In the genomic region with DNA sequence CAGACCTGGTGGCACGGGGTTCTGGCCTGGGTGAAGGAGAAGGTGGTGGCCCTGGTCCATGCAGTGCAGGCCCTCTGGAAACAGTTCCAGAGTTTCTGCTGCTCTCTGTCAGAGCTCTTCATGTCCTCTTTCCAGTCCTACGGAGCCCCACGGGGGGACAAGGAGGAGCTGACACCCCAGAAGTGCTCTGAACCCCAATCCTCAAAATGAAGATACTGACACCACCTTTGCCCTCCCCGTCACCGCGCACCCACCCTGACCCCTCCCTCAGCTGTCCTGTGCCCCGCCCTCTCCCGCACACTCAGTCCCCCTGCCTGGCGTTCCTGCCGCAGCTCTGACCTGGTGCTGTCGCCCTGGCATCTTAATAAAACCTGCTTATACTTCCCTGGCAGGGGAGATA, we compare ENCODE assay signal across 9 cellular contexts. TPM values are rescaled to one million over a fixed set of nuclear protein-coding genes. Genes with fewer than 3 reads are reported as not detected.
DNase-seq lines count a peak whose midpoint lies in the region; ATAC-seq, FAIRE-seq and TF ChIP-seq lines count a peak whose summit lies in the region.
"Not testable (repeated sequence)": the region's sequence is repeated elsewhere in the genome, so short reads cannot be mapped to it uniquely, and the experiment has no call there.
"Had no signal": no experiment of that assay in that cellular context is flagged by ENCODE, and none has a peak within 500 bp of the region (broad histone marks: within the 10 kb centered on the region; RNA-seq: fewer than 3 reads in every experiment).

No MANE protein-coding gene starts in this region.

- H2AFZ ChIP-seq in DND-41 (ENCODE audit: low read depth, low read length); HepG2 (ENCODE audit: low read length): not testable (repeated sequence)

- H3K27ac Mint-ChIP-seq in activated CD4-positive, alpha-beta T cell treated with anti-CD3 and anti-CD28 coated beads, Interleukin-2, amount 10 ng/mL, durations not matched to agents 7 days and 5 days: peak overlapping the region; percentile 94
- H3K27ac Mint-ChIP-seq in activated T-helper 17 cell treated with anti-CD3 and anti-CD28 coated beads, Interleukin-2, amount 50 U/mL, for 72 hours: peak overlapping the region; percentile 84
- peak overlapping the region; percentile 76 for H3K27ac Mint-ChIP-seq in activated naive CD8-positive, alpha-beta T cell treated with anti-CD3 and anti-CD28 coated beads, Interleukin-2, amount 50 U/mL, for 24 hours
- peak overlapping the region; percentile 84 for H3K27ac Mint-ChIP-seq in stimulated activated naive CD8-positive, alpha-beta T cell treated with anti-CD3 and anti-CD28 coated beads, Interleukin-15, Interleukin-2, amounts not matched to agents 100 ng/mL and 50 ng/mL, for 24 hours

- peak overlapping the region; percentile 100 for H3K4me3 Mint-ChIP-seq in activated CD4-positive, alpha-beta T cell treated with anti-CD3 and anti-CD28 coated beads, Interleukin-2, amount 10 ng/mL, durations not matched to agents 7 days and 5 days
- peak overlapping the region; percentile 100 for H3K4me3 Mint-ChIP-seq in activated T-helper 17 cell treated with anti-CD3 and anti-CD28 coated beads, Interleukin-2, amount 50 U/mL, for 72 hours
- H3K4me3 Mint-ChIP-seq in activated naive CD8-positive, alpha-beta T cell treated with anti-CD3 and anti-CD28 coated beads, Interleukin-2, amount 50 U/mL, for 24 hours: peak overlapping the region; percentile 25
- H3K4me3 Mint-ChIP-seq in stimulated activated naive CD8-positive, alpha-beta T cell treated with anti-CD3 and anti-CD28 coated beads, Interleukin-15, Interleukin-2, amounts not matched to agents 100 ng/mL and 50 ng/mL, for 24 hours: peak overlapping the region; percentile 27

- TF ChIP-seq EP300 in HepG2 (IDR thresholded peaks at IDR 0.05; ENCODE audit: low read depth in 2 of 2, low read length in 2 of 2); HepG2 (CRISPR knock-in tag; IDR thresholded peaks at IDR 0.05; ENCODE audit: borderline replicate concordance): not testable (repeated sequence)

- H3K9ac ChIP-seq in DND-41 (ENCODE audit: low read depth, low read length): peak overlapping the region; percentile 66; the same call in 1 of the 2 replicates
- not testable (repeated sequence) for H3K9ac ChIP-seq in HepG2 (ENCODE audit: insufficient read depth, low read depth, low read length)

- not testable (repeated sequence) for TF ChIP-seq CTCF in DND-41 (IDR thresholded peaks at IDR 0.05; ENCODE audit: borderline replicate concordance, extremely low read depth, low read length, poor library complexity, severe bottlenecking); HepG2 (CRISPR knock-in tag; IDR thresholded peaks at IDR 0.05)

- not testable (repeated sequence) for FAIRE-seq in HepG2 (lab: Jason Lieb, UNC)

- not testable (repeated sequence) for H3K27me3 ChIP-seq in DND-41 (ENCODE audit: insufficient read depth, low read length, poor library complexity)
- H3K27me3 ChIP-seq in HepG2 (ENCODE audit: control insufficient read depth in 1 of 2, insufficient read depth in 2 of 2, low read length in 2 of 2): peaks cover 2 to 10% of the 10 kb centered on the region in 2 experiments; a peak in 4 of 5 replicates

- H3K36me3 ChIP-seq in DND-41 (ENCODE audit: insufficient read depth, low read length) (peaks cover 42% of the 10 kb centered on the region), HepG2 (replicated peaks in 1 of 2; ENCODE audit: control insufficient read depth in 1 of 2, insufficient read depth in 2 of 2, low read length in 2 of 2) (peaks cover 9 to 16% of the 10 kb centered on the region in 2 experiments; a peak in 2 of 5 replicates)

- CTCF ChIA-PET in activated CD4-positive, alpha-beta T cell treated with anti-CD3 and anti-CD28 coated beads, Interleukin-2, amount 10 ng/mL, durations not matched to agents 7 days and 5 days (lab: Charles Lee): interaction anchor here (0.7 to 5.0 kb wide), 3 partner anchors 10 to 82 kb away, joined by 3 to 22 read pairs (median 3); no protein-coding TSS in a partner anchor
- CTCF ChIA-PET in HepG2 (lab: Yijun Ruan, JAX; ENCODE audit: low intra/inter-chr PET ratio, low total read pairs): not testable (repeated sequence)

- not testable (repeated sequence) for H3K4me3 ChIP-seq in DND-41 (ENCODE audit: low read depth in 1 of 2, low read length in 2 of 2); HepG2 (replicated peaks in 1 of 3; ENCODE audit: insufficient read depth in 1 of 3, low read depth in 2 of 3, low read length in 3 of 3)

- peaks cover 54% of the 10 kb centered on the region for H3K36me3 Mint-ChIP-seq in activated CD4-positive, alpha-beta T cell treated with anti-CD3 and anti-CD28 coated beads, Interleukin-2, amount 10 ng/mL, durations not matched to agents 7 days and 5 days (ENCODE audit: low read depth)
- peaks cover 83% of the 10 kb centered on the region for H3K36me3 Mint-ChIP-seq in activated T-helper 17 cell treated with anti-CD3 and anti-CD28 coated beads, Interleukin-2, amount 50 U/mL, for 72 hours (ENCODE audit: low read depth)
- H3K36me3 Mint-ChIP-seq in activated naive CD8-positive, alpha-beta T cell treated with anti-CD3 and anti-CD28 coated beads, Interleukin-2, amount 50 U/mL, for 24 hours (ENCODE audit: low read depth): peaks cover 43% of the 10 kb centered on the region
- H3K36me3 Mint-ChIP-seq in stimulated activated naive CD8-positive, alpha-beta T cell treated with anti-CD3 and anti-CD28 coated beads, Interleukin-15, Interleukin-2, amounts not matched to agents 100 ng/mL and 50 ng/mL, for 24 hours (ENCODE audit: low read depth): peaks cover 36% of the 10 kb centered on the region

- not testable (repeated sequence) for H3K9me3 Mint-ChIP-seq in activated CD4-positive, alpha-beta T cell treated with anti-CD3 and anti-CD28 coated beads, Interleukin-2, amount 10 ng/mL, durations not matched to agents 7 days and 5 days; activated T-helper 17 cell treated with anti-CD3 and anti-CD28 coated beads, Interleukin-2, amount 50 U/mL, for 72 hours; activated naive CD8-positive, alpha-beta T cell treated with anti-CD3 and anti-CD28 coated beads, Interleukin-2, amount 50 U/mL, for 24 hours; stimulated activated naive CD8-positive, alpha-beta T cell treated with anti-CD3 and anti-CD28 coated beads, Interleukin-15, Interleukin-2, amounts not matched to agents 100 ng/mL and 50 ng/mL, for 24 hours

- H3K27ac ChIP-seq in DND-41 (ENCODE audit: low read length): peak overlapping the region; percentile 68
- not testable (repeated sequence) for H3K27ac ChIP-seq in HepG2 (ENCODE audit: extremely low read length, insufficient read depth, low read length)

- not testable (repeated sequence) for TF ChIP-seq POLR2A in HepG2 (IDR thresholded peaks at IDR 0.05; ENCODE audit: insufficient read depth in 1 of 2, low read depth in 2 of 2, low read length in 2 of 2)

- peaks cover 65% of the 10 kb centered on the region for H3K4me1 Mint-ChIP-seq in activated CD4-positive, alpha-beta T cell treated with anti-CD3 and anti-CD28 coated beads, Interleukin-2, amount 10 ng/mL, durations not matched to agents 7 days and 5 days
- H3K4me1 Mint-ChIP-seq in activated T-helper 17 cell treated with anti-CD3 and anti-CD28 coated beads, Interleukin-2, amount 50 U/mL, for 72 hours: peaks cover 38% of the 10 kb centered on the region
- peaks cover 65% of the 10 kb centered on the region for H3K4me1 Mint-ChIP-seq in activated naive CD8-positive, alpha-beta T cell treated with anti-CD3 and anti-CD28 coated beads, Interleukin-2, amount 50 U/mL, for 24 hours
- H3K4me1 Mint-ChIP-seq in stimulated activated naive CD8-positive, alpha-beta T cell treated with anti-CD3 and anti-CD28 coated beads, Interleukin-15, Interleukin-2, amounts not matched to agents 100 ng/mL and 50 ng/mL, for 24 hours (ENCODE audit: low read depth): peaks cover 67% of the 10 kb centered on the region

- DNase-seq in DND-41; activated CD4-positive, alpha-beta T cell treated with anti-CD3 and anti-CD28 coated beads, Interleukin-2, amount 10 ng/mL, durations not matched to agents 7 days and 5 days; activated naive CD8-positive, alpha-beta T cell treated with anti-CD3 and anti-CD28 coated beads, Interleukin-2, amount 50 U/mL, for 24 hours; HepG2 (ENCODE audit: low spot score): not testable (repeated sequence)

- ATAC-seq in DND-41 (ENCODE audit: insufficient read depth, low read depth); activated T-helper 17 cell treated with anti-CD3 and anti-CD28 coated beads, Interleukin-2, amount 50 U/mL, for 72 hours (replicated peaks); activated naive CD8-positive, alpha-beta T cell treated with anti-CD3 and anti-CD28 coated beads, Interleukin-2, amount 50 U/mL, for 24 hours; HepG2: not testable (repeated sequence)

- in situ Hi-C loops in HepG2 (cut with HindIII; ENCODE audit: extremely low pct_ligation_motif_present, low pct_unique_long_range_greater_than_20kb): not testable (repeated sequence)

- not testable (repeated sequence) for H3K9me3 ChIP-seq in DND-41 (ENCODE audit: insufficient read depth, low read length, severe bottlenecking); HepG2 (ENCODE audit: low read length)

- peaks cover 93% of the 10 kb centered on the region for H3K4me1 ChIP-seq in DND-41 (ENCODE audit: insufficient read depth, low read length)
- peaks cover 30% of the 10 kb centered on the region for H3K4me1 ChIP-seq in HepG2 (ENCODE audit: insufficient read depth, low read length)

- BruUV-seq in HepG2 (replicated peaks; lab: Mats Ljungman, UMichigan): not testable (repeated sequence)

- not testable (repeated sequence) for H4K20me1 ChIP-seq in DND-41 (ENCODE audit: insufficient read depth, low read length); HepG2 (ENCODE audit: insufficient read depth, low read length)

- peaks cover 50% of the 10 kb centered on the region for H3K79me2 ChIP-seq in DND-41 (ENCODE audit: insufficient read depth, low read length)
- peaks cover 17% of the 10 kb centered on the region for H3K79me2 ChIP-seq in HepG2 (ENCODE audit: insufficient read depth, low read length)

- WGBS in HepG2 (ENCODE audit: low lambda C conversion rate): 89% methylated on average over 10 of the region's 11 CpGs

- not testable (repeated sequence) for H3K27me3 Mint-ChIP-seq in activated CD4-positive, alpha-beta T cell treated with anti-CD3 and anti-CD28 coated beads, Interleukin-2, amount 10 ng/mL, durations not matched to agents 7 days and 5 days; activated T-helper 17 cell treated with anti-CD3 and anti-CD28 coated beads, Interleukin-2, amount 50 U/mL, for 72 hours; activated naive CD8-positive, alpha-beta T cell treated with anti-CD3 and anti-CD28 coated beads, Interleukin-2, amount 50 U/mL, for 24 hours; stimulated activated naive CD8-positive, alpha-beta T cell treated with anti-CD3 and anti-CD28 coated beads, Interleukin-15, Interleukin-2, amounts not matched to agents 100 ng/mL and 50 ng/mL, for 24 hours

- POLR2A ChIA-PET in activated CD4-positive, alpha-beta T cell treated with anti-CD3 and anti-CD28 coated beads, Interleukin-2, amount 10 ng/mL, durations not matched to agents 7 days and 5 days (lab: Charles Lee): not testable (repeated sequence)
- POLR2A ChIA-PET in HepG2 (lab: Yijun Ruan, JAX): interaction anchor here (2.7 to 4.4 kb wide), 2 partner anchors 9 to 18 kb away, joined by 11 to 30 read pairs; no protein-coding TSS in a partner anchor

- not testable (repeated sequence) for H3K4me2 ChIP-seq in DND-41 (ENCODE audit: insufficient read depth, low read length); HepG2 (ENCODE audit: low read depth, low read length)

- not testable (repeated sequence) for TF ChIP-seq RAD21 in HepG2 (CRISPR knock-in tag; IDR thresholded peaks at IDR 0.05)

- intact Hi-C loops in HepG2 (cut with micrococcal nuclease; ENCODE audit: unreplicated experiment): not testable (repeated sequence)

RNA-seq across cellular contexts. Expression of gene IL32, which starts 3.7 kb away (rescaled TPM):
- 1,000 to 10,000 TPM; 2,973 to 3,212 TPM for total RNA-seq in activated CD4-positive, alpha-beta T cell treated with anti-CD3 and anti-CD28 coated beads, Interleukin-2, amount 10 ng/mL, durations not matched to agents 7 days and 5 days
- total RNA-seq in activated T-helper 17 cell treated with anti-CD3 and anti-CD28 coated beads, Interleukin-2, amount 50 U/mL, for 72 hours: 1,000 to 10,000 TPM; 3,603 to 3,666 TPM
- 115 and 127 TPM in 2 replicates for total RNA-seq in HepG2 (2016; rRNA removed; fragmentation: Illumina TruSeq; extraction: Trizol)
- total RNA-seq in HepG2 (2016; cell fraction: cytosol; rRNA removed; fragmentation: Illumina TruSeq; extraction: Trizol; ENCODE audit: low read depth): 34.9 and 36.3 TPM in 2 replicates
- 122 and 128 TPM in 2 replicates for total RNA-seq in HepG2 (2016; cell fraction: insoluble cytoplasmic fraction; rRNA removed; fragmentation: Illumina TruSeq; extraction: Trizol)
- total RNA-seq in HepG2 (2016; cell fraction: membrane; rRNA removed; fragmentation: Illumina TruSeq; extraction: Trizol): 38.8 and 44.9 TPM in 2 replicates
- total RNA-seq in HepG2 (2016; cell fraction: nucleus; rRNA removed; fragmentation: Illumina TruSeq; extraction: Trizol): 61.4 and 65.7 TPM in 2 replicates
- polyA plus RNA-seq in HepG2 (2011; rRNA removed): 165 and 258 TPM in 2 replicates
- 234 and 307 TPM in 2 replicates for polyA plus RNA-seq in HepG2 (2011; cell fraction: cytosol; rRNA removed)
- 204 and 358 TPM in 2 replicates for polyA plus RNA-seq in HepG2 (2011; cell fraction: nucleus; rRNA removed)
- polyA plus RNA-seq in HepG2 (2012): 293 and 476 TPM in 2 replicates
- 97.2 and 118 TPM in 2 replicates for polyA plus RNA-seq in HepG2 (2016; cell fraction: cytosol; fragmentation: Illumina TruSeq; extraction: Trizol; ENCODE audit: low read depth)
- 284 and 327 TPM in 2 replicates for polyA plus RNA-seq in HepG2 (2016; cell fraction: insoluble cytoplasmic fraction; fragmentation: Illumina TruSeq; extraction: Trizol; ENCODE audit: low read depth)
- polyA plus RNA-seq in HepG2 (2016; cell fraction: membrane; fragmentation: Illumina TruSeq; extraction: Trizol; ENCODE audit: low read depth): 84.7 and 107 TPM in 2 replicates
- polyA plus RNA-seq in HepG2 (2016; cell fraction: nucleus; fragmentation: Illumina TruSeq; extraction: Trizol; ENCODE audit: insufficient read depth, low read depth): 211 and 224 TPM in 2 replicates
- polyA minus RNA-seq in HepG2 (2011; rRNA and poly(A)+ RNA removed; ENCODE audit: low replicate concordance): 6.3 and 96.8 TPM in 2 replicates
- 73.6 and 109 TPM in 2 replicates for polyA minus RNA-seq in HepG2 (2011; cell fraction: cytosol; rRNA and poly(A)+ RNA removed)
- 73.1 and 123 TPM in 2 replicates for polyA minus RNA-seq in HepG2 (2011; cell fraction: nucleus; rRNA and poly(A)+ RNA removed)

RNA-seq across cellular contexts. Expression of gene MMP25, which starts 22.8 kb away (rescaled TPM):
- total RNA-seq in activated CD4-positive, alpha-beta T cell treated with anti-CD3 and anti-CD28 coated beads, Interleukin-2, amount 10 ng/mL, durations not matched to agents 7 days and 5 days: 10 to 100 TPM; 18.1 to 19.8 TPM
- 1 to 10 TPM; 5.9 to 7.1 TPM for total RNA-seq in activated T-helper 17 cell treated with anti-CD3 and anti-CD28 coated beads, Interleukin-2, amount 50 U/mL, for 72 hours
- 0.04 TPM in 1 of 2 replicates, not detected in the other for total RNA-seq in HepG2 (2016; rRNA removed; fragmentation: Illumina TruSeq; extraction: Trizol)
- 0.18 TPM in 1 of 2 replicates, not detected in the other for total RNA-seq in HepG2 (2016; cell fraction: cytosol; rRNA removed; fragmentation: Illumina TruSeq; extraction: Trizol; ENCODE audit: low read depth)
- 0.02 TPM in 1 of 2 replicates, not detected in the other for total RNA-seq in HepG2 (2016; cell fraction: insoluble cytoplasmic fraction; rRNA removed; fragmentation: Illumina TruSeq; extraction: Trizol)
- 0.15 and 0.17 TPM in 2 replicates for total RNA-seq in HepG2 (2016; cell fraction: membrane; rRNA removed; fragmentation: Illumina TruSeq; extraction: Trizol)
- not detected in 2 replicates for total RNA-seq in HepG2 (2016; cell fraction: nucleus; rRNA removed; fragmentation: Illumina TruSeq; extraction: Trizol)
- polyA plus RNA-seq in HepG2 (2011; rRNA removed): 0.07 and 0.08 TPM in 2 replicates
- 0.04 TPM in 1 of 2 replicates, not detected in the other for polyA plus RNA-seq in HepG2 (2011; cell fraction: cytosol; rRNA removed)
- 0.14 and 0.21 TPM in 2 replicates for polyA plus RNA-seq in HepG2 (2011; cell fraction: nucleus; rRNA removed)
- polyA plus RNA-seq in HepG2 (2012): 0.09 and 0.27 TPM in 2 replicates
- not detected in 2 replicates for polyA plus RNA-seq in HepG2 (2016; cell fraction: cytosol; fragmentation: Illumina TruSeq; extraction: Trizol; ENCODE audit: low read depth)
- polyA plus RNA-seq in HepG2 (2016; cell fraction: insoluble cytoplasmic fraction; fragmentation: Illumina TruSeq; extraction: Trizol; ENCODE audit: low read depth): not detected in 2 replicates
- not detected in 2 replicates for polyA plus RNA-seq in HepG2 (2016; cell fraction: membrane; fragmentation: Illumina TruSeq; extraction: Trizol; ENCODE audit: low read depth)
- not detected in 2 replicates for polyA plus RNA-seq in HepG2 (2016; cell fraction: nucleus; fragmentation: Illumina TruSeq; extraction: Trizol; ENCODE audit: insufficient read depth, low read depth)
- polyA minus RNA-seq in HepG2 (2011; rRNA and poly(A)+ RNA removed; ENCODE audit: low replicate concordance): 0.12 and 0.19 TPM in 2 replicates
- polyA minus RNA-seq in HepG2 (2011; cell fraction: cytosol; rRNA and poly(A)+ RNA removed): not detected in 2 replicates
- 0.12 and 0.13 TPM in 2 replicates for polyA minus RNA-seq in HepG2 (2011; cell fraction: nucleus; rRNA and poly(A)+ RNA removed)

RNA-seq across cellular contexts. Expression of gene ZSCAN10, which starts 29.9 kb away (rescaled TPM):
- total RNA-seq in activated CD4-positive, alpha-beta T cell treated with anti-CD3 and anti-CD28 coated beads, Interleukin-2, amount 10 ng/mL, durations not matched to agents 7 days and 5 days: under 1 TPM; 0.29 to 0.35 TPM
- total RNA-seq in activated T-helper 17 cell treated with anti-CD3 and anti-CD28 coated beads, Interleukin-2, amount 50 U/mL, for 72 hours: under 1 TPM; 0.34 to 0.45 TPM
- total RNA-seq in HepG2 (2016; rRNA removed; fragmentation: Illumina TruSeq; extraction: Trizol): not detected in 2 replicates
- not detected in 2 replicates for total RNA-seq in HepG2 (2016; cell fraction: cytosol; rRNA removed; fragmentation: Illumina TruSeq; extraction: Trizol; ENCODE audit: low read depth)
- 0.06 TPM in 1 of 2 replicates, not detected in the other for total RNA-seq in HepG2 (2016; cell fraction: insoluble cytoplasmic fraction; rRNA removed; fragmentation: Illumina TruSeq; extraction: Trizol)
- not detected in 2 replicates for total RNA-seq in HepG2 (2016; cell fraction: membrane; rRNA removed; fragmentation: Illumina TruSeq; extraction: Trizol)
- total RNA-seq in HepG2 (2016; cell fraction: nucleus; rRNA removed; fragmentation: Illumina TruSeq; extraction: Trizol): 0.16 TPM in 1 of 2 replicates, not detected in the other
- not detected in 2 replicates for polyA plus RNA-seq in HepG2 (2011; rRNA removed)
- polyA plus RNA-seq in HepG2 (2011; cell fraction: cytosol; rRNA removed): 0.04 TPM in 1 of 2 replicates, not detected in the other
- polyA plus RNA-seq in HepG2 (2011; cell fraction: nucleus; rRNA removed): 0.31 and 0.82 TPM in 2 replicates
- 0.11 and 0.17 TPM in 2 replicates for polyA plus RNA-seq in HepG2 (2012)
- not detected in 2 replicates for polyA plus RNA-seq in HepG2 (2016; cell fraction: cytosol; fragmentation: Illumina TruSeq; extraction: Trizol; ENCODE audit: low read depth)
- 0.16 TPM in 1 of 2 replicates, not detected in the other for polyA plus RNA-seq in HepG2 (2016; cell fraction: insoluble cytoplasmic fraction; fragmentation: Illumina TruSeq; extraction: Trizol; ENCODE audit: low read depth)
- polyA plus RNA-seq in HepG2 (2016; cell fraction: membrane; fragmentation: Illumina TruSeq; extraction: Trizol; ENCODE audit: low read depth): not detected in 2 replicates
- polyA plus RNA-seq in HepG2 (2016; cell fraction: nucleus; fragmentation: Illumina TruSeq; extraction: Trizol; ENCODE audit: insufficient read depth, low read depth): not detected in 2 replicates
- not detected in 2 replicates for polyA minus RNA-seq in HepG2 (2011; rRNA and poly(A)+ RNA removed; ENCODE audit: low replicate concordance)
- polyA minus RNA-seq in HepG2 (2011; cell fraction: cytosol; rRNA and poly(A)+ RNA removed): not detected in 2 replicates
- not detected in 2 replicates for polyA minus RNA-seq in HepG2 (2011; cell fraction: nucleus; rRNA and poly(A)+ RNA removed)
- total RNA-seq: H4, Peyer's patch, Right ventricle myocardium inferior had no signal

RNA-seq across cellular contexts. Expression of gene BICDL2, which starts 32.4 kb away (rescaled TPM):
- total RNA-seq in activated CD4-positive, alpha-beta T cell treated with anti-CD3 and anti-CD28 coated beads, Interleukin-2, amount 10 ng/mL, durations not matched to agents 7 days and 5 days: under 1 TPM; 0.20 to 0.23 TPM
- 10 to 100 TPM in 1 of 2 donors, 1 to 10 TPM in 1; 1.1 to 12.1 TPM for total RNA-seq in activated T-helper 17 cell treated with anti-CD3 and anti-CD28 coated beads, Interleukin-2, amount 50 U/mL, for 72 hours
- total RNA-seq in HepG2 (2016; rRNA removed; fragmentation: Illumina TruSeq; extraction: Trizol): not detected in 2 replicates
- not detected in 2 replicates for total RNA-seq in HepG2 (2016; cell fraction: cytosol; rRNA removed; fragmentation: Illumina TruSeq; extraction: Trizol; ENCODE audit: low read depth)
- not detected in 2 replicates for total RNA-seq in HepG2 (2016; cell fraction: insoluble cytoplasmic fraction; rRNA removed; fragmentation: Illumina TruSeq; extraction: Trizol)
- total RNA-seq in HepG2 (2016; cell fraction: membrane; rRNA removed; fragmentation: Illumina TruSeq; extraction: Trizol): not detected in 2 replicates
- not detected in 2 replicates for total RNA-seq in HepG2 (2016; cell fraction: nucleus; rRNA removed; fragmentation: Illumina TruSeq; extraction: Trizol)
- polyA plus RNA-seq in HepG2 (2011; rRNA removed): 0.12 and 0.18 TPM in 2 replicates
- polyA plus RNA-seq in HepG2 (2011; cell fraction: cytosol; rRNA removed): 0.10 and 0.28 TPM in 2 replicates
- 0.26 and 0.31 TPM in 2 replicates for polyA plus RNA-seq in HepG2 (2011; cell fraction: nucleus; rRNA removed)
- polyA plus RNA-seq in HepG2 (2012): 0.12 TPM in 1 of 2 replicates, not detected in the other
- not detected in 2 replicates for polyA plus RNA-seq in HepG2 (2016; cell fraction: cytosol; fragmentation: Illumina TruSeq; extraction: Trizol; ENCODE audit: low read depth)
- not detected in 2 replicates for polyA plus RNA-seq in HepG2 (2016; cell fraction: insoluble cytoplasmic fraction; fragmentation: Illumina TruSeq; extraction: Trizol; ENCODE audit: low read depth)
- polyA plus RNA-seq in HepG2 (2016; cell fraction: membrane; fragmentation: Illumina TruSeq; extraction: Trizol; ENCODE audit: low read depth): not detected in 2 replicates
- polyA plus RNA-seq in HepG2 (2016; cell fraction: nucleus; fragmentation: Illumina TruSeq; extraction: Trizol; ENCODE audit: insufficient read depth, low read depth): not detected in 2 replicates
- 0.12 TPM in 1 of 2 replicates, not detected in the other for polyA minus RNA-seq in HepG2 (2011; rRNA and poly(A)+ RNA removed; ENCODE audit: low replicate concordance)
- polyA minus RNA-seq in HepG2 (2011; cell fraction: cytosol; rRNA and poly(A)+ RNA removed): not detected in 2 replicates
- not detected in 2 replicates for polyA minus RNA-seq in HepG2 (2011; cell fraction: nucleus; rRNA and poly(A)+ RNA removed)
- total RNA-seq: Right ventricle myocardium inferior had no signal

RNA-seq across cellular contexts. Expression of gene ZNF205, which starts 43.2 kb away (rescaled TPM):
- total RNA-seq in activated CD4-positive, alpha-beta T cell treated with anti-CD3 and anti-CD28 coated beads, Interleukin-2, amount 10 ng/mL, durations not matched to agents 7 days and 5 days: not detected
- not detected for total RNA-seq in activated T-helper 17 cell treated with anti-CD3 and anti-CD28 coated beads, Interleukin-2, amount 50 U/mL, for 72 hours
- total RNA-seq in HepG2 (2016; rRNA removed; fragmentation: Illumina TruSeq; extraction: Trizol): 6.7 and 10.2 TPM in 2 replicates
- 5.8 and 5.9 TPM in 2 replicates for total RNA-seq in HepG2 (2016; cell fraction: cytosol; rRNA removed; fragmentation: Illumina TruSeq; extraction: Trizol; ENCODE audit: low read depth)
- total RNA-seq in HepG2 (2016; cell fraction: insoluble cytoplasmic fraction; rRNA removed; fragmentation: Illumina TruSeq; extraction: Trizol): 6.7 and 10.6 TPM in 2 replicates
- 12.3 and 12.5 TPM in 2 replicates for total RNA-seq in HepG2 (2016; cell fraction: membrane; rRNA removed; fragmentation: Illumina TruSeq; extraction: Trizol)
- total RNA-seq in HepG2 (2016; cell fraction: nucleus; rRNA removed; fragmentation: Illumina TruSeq; extraction: Trizol): 5.2 and 5.8 TPM in 2 replicates
- 5.8 and 6.5 TPM in 2 replicates for polyA plus RNA-seq in HepG2 (2011; rRNA removed)
- polyA plus RNA-seq in HepG2 (2011; cell fraction: cytosol; rRNA removed): 5.0 and 9.9 TPM in 2 replicates
- polyA plus RNA-seq in HepG2 (2011; cell fraction: nucleus; rRNA removed): 22.3 and 26.1 TPM in 2 replicates
- polyA plus RNA-seq in HepG2 (2012): 4.5 and 5.5 TPM in 2 replicates
- 6.1 and 6.3 TPM in 2 replicates for polyA plus RNA-seq in HepG2 (2016; cell fraction: cytosol; fragmentation: Illumina TruSeq; extraction: Trizol; ENCODE audit: low read depth)
- polyA plus RNA-seq in HepG2 (2016; cell fraction: insoluble cytoplasmic fraction; fragmentation: Illumina TruSeq; extraction: Trizol; ENCODE audit: low read depth): 7.6 and 8.3 TPM in 2 replicates
- 8.5 and 10.4 TPM in 2 replicates for polyA plus RNA-seq in HepG2 (2016; cell fraction: membrane; fragmentation: Illumina TruSeq; extraction: Trizol; ENCODE audit: low read depth)
- 13.2 and 13.4 TPM in 2 replicates for polyA plus RNA-seq in HepG2 (2016; cell fraction: nucleus; fragmentation: Illumina TruSeq; extraction: Trizol; ENCODE audit: insufficient read depth, low read depth)
- 4.4 and 7.4 TPM in 2 replicates for polyA minus RNA-seq in HepG2 (2011; rRNA and poly(A)+ RNA removed; ENCODE audit: low replicate concordance)
- polyA minus RNA-seq in HepG2 (2011; cell fraction: cytosol; rRNA and poly(A)+ RNA removed): 2.8 and 3.6 TPM in 2 replicates
- 1.4 and 2.7 TPM in 2 replicates for polyA minus RNA-seq in HepG2 (2011; cell fraction: nucleus; rRNA and poly(A)+ RNA removed)

Comparison
In these comparisons a context has a peak if more than half of its experiments do, and no peak if none do; other contexts are left out.
1. H3K4me3 Mint-ChIP-seq: peak in every context shown above with its lines; median percentile 100 in activated CD4-positive, alpha-beta T cell treated with anti-CD3 and anti-CD28 coated beads, Interleukin-2, amount 10 ng/mL, durations not matched to agents 7 days and 5 days; 100 in activated T-helper 17 cell treated with anti-CD3 and anti-CD28 coated beads, Interleukin-2, amount 50 U/mL, for 72 hours; 27 in stimulated activated naive CD8-positive, alpha-beta T cell treated with anti-CD3 and anti-CD28 coated beads, Interleukin-15, Interleukin-2, amounts not matched to agents 100 ng/mL and 50 ng/mL, for 24 hours; 25 in activated naive CD8-positive, alpha-beta T cell treated with anti-CD3 and anti-CD28 coated beads, Interleukin-2, amount 50 U/mL, for 24 hours.
2. RNA of gene IL32, which starts 3.7 kb away (total RNA-seq): 3,603 to 3,666 TPM in activated T-helper 17 cell treated with anti-CD3 and anti-CD28 coated beads, Interleukin-2, amount 50 U/mL, for 72 hours and 2,973 to 3,212 TPM in activated CD4-positive, alpha-beta T cell treated with anti-CD3 and anti-CD28 coated beads, Interleukin-2, amount 10 ng/mL, durations not matched to agents 7 days and 5 days; 34.9 to 128 TPM in HepG2; every median in the first group is over 10 times any median in the second.
3. Peak in every context shown above with its lines, with median percentiles within 50 percentile points of each other: H3K27ac Mint-ChIP-seq.